In the genomic region with DNA sequence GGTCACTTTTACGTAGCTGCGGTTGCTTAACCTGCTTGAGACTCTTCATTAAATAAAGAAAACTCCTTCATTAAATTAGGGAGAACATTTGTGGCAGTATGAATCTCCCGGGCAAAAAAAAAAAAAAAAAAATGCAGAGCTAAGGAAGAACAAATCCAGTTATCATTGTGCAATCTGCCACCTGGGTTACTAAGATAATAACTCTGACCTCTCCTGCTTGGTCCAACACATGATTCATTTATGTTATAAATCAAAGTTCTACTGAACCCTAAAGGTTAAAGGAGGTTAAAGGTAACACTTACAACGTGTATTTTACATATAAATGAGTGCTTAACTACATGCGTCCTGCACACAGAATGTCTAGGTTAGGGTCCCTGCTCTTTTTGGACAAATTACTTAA, we compare ENCODE assay signal across 2 cellular contexts.
TF ChIP-seq lines count a peak whose summit lies in the region.

No MANE protein-coding gene starts in this region.

TF ChIP-seq in K562, 482 proteins besides CTCF, POLR2A, EP300 and RAD21:
- TF ChIP-seq L3MBTL2 (IDR thresholded peaks at IDR 0.05) (no peak), SUPT5H (IDR thresholded peaks at IDR 0.05) (no peak), CCNT2 (IDR thresholded peaks at IDR 0.05; ENCODE audit: borderline replicate concordance, extremely low read depth, insufficient read length, low read depth, low read length) (no peak), BMI1 (IDR thresholded peaks at IDR 0.05; ENCODE audit: low read length) (no peak), CEBPG (CRISPR knock-in tag; IDR thresholded peaks at IDR 0.05) (no peak), CEBPG (tag; conservative IDR thresholded peaks at IDR 0.05 in 1 of 2, IDR thresholded peaks at IDR 0.05 in 1 of 2) (peak in 1 of 2 experiments; percentile 37; a peak in 1 of 4 replicates), NR2C2 (CRISPR knock-in tag; IDR thresholded peaks at IDR 0.05) (no peak), NR2C2 (tag; IDR thresholded peaks at IDR 0.05) (peak; percentile 26; the same call in 1 of the 2 replicates), BDP1 (IDR thresholded peaks at IDR 0.05; ENCODE audit: insufficient read depth, insufficient read length) (no peak), WHSC1 (IDR thresholded peaks at IDR 0.05; ENCODE audit: low read length) (no peak), SNRNP70 (optimal IDR thresholded peaks at IDR 0.05; ENCODE audit: low read depth, low read length) (no peak), NRF1 (conservative IDR thresholded peaks at IDR 0.05 in 1 of 2, IDR thresholded peaks at IDR 0.05 in 1 of 2) (no peak), PREB (CRISPR knock-in tag; IDR thresholded peaks at IDR 0.05) (no peak), ZC3H8 (IDR thresholded peaks at IDR 0.05) (no peak), RBM22 (IDR thresholded peaks at IDR 0.05; ENCODE audit: low read depth, low read length, poor library complexity, severe bottlenecking) (no peak)
- TF ChIP-seq, protein P1, sequence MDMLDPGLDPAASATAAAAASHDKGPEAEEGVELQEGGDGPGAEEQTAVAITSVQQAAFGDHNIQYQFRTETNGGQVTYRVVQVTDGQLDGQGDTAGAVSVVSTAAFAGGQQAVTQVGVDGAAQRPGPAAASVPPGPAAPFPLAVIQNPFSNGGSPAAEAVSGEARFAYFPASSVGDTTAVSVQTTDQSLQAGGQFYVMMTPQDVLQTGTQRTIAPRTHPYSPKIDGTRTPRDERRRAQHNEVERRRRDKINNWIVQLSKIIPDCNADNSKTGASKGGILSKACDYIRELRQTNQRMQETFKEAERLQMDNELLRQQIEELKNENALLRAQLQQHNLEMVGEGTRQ (CRISPR knock-in tag; IDR thresholded peaks at IDR 0.05), result no peak

TF ChIP-seq in HepG2, 621 proteins besides CTCF, POLR2A, EP300 and RAD21:
- TF ChIP-seq MED1 (CRISPR knock-in tag; IDR thresholded peaks at IDR 0.05) (no peak), PAWR (CRISPR knock-in tag; IDR thresholded peaks at IDR 0.05; ENCODE audit: borderline replicate concordance) (no peak), ZNF616 (CRISPR knock-in tag; IDR thresholded peaks at IDR 0.05; ENCODE audit: low read depth) (no peak), CEBPB (IDR thresholded peaks at IDR 0.05; ENCODE audit: borderline replicate concordance, low read depth, low read length) (peak; percentile 28; the same call in 1 of the 2 replicates), ZNF766 (CRISPR knock-in tag; IDR thresholded peaks at IDR 0.05; ENCODE audit: borderline replicate concordance) (no peak), RBM22 (optimal IDR thresholded peaks at IDR 0.05; ENCODE audit: low read length) (no peak)
